Comparison of ENCODE assay signal across 8 cellular contexts in genomic region chr7:139635521-139636240, GRCh38.
DNase-seq lines count a peak whose midpoint lies in the region; ATAC-seq, FAIRE-seq and TF ChIP-seq lines count a peak whose summit lies in the region.

No MANE protein-coding gene starts in this region.

- FAIRE-seq in urothelium cell line (lab: Jason Lieb, UNC): no peak

- peaks cover 50% of the 10 kb centered on the region for H3K36me3 Mint-ChIP-seq in endodermal cell (ENCODE audit: low read depth)

- no peaks in the 10 kb centered on the region for H3K9me3 Mint-ChIP-seq in endodermal cell

- H3K4me3 Mint-ChIP-seq in endodermal cell: no peak overlapping the region

- peak overlapping the region; percentile 32 for H3K27ac Mint-ChIP-seq in endodermal cell

- H3K4me1 ChIP-seq in endodermal cell (ENCODE audit: control insufficient read depth, insufficient read depth, low read length) (no peaks in the 10 kb centered on the region), lower lobe of right lung (no peaks in the 10 kb centered on the region)

- H3K27me3 Mint-ChIP-seq in endodermal cell (ENCODE audit: insufficient read depth): no peaks in the 10 kb centered on the region

- peak; percentile 85 for DNase-seq in NB4 (ENCODE audit: low read depth)
- DNase-seq in activated CD8-positive, alpha-beta memory T cell treated with anti-CD3 and anti-CD28 coated beads, Interleukin-2, amount 50 U/mL, for 1 hour (ENCODE audit: extremely low read depth): peak; percentile 64
- DNase-seq in endodermal cell: no peak
- peak; percentile 32 for DNase-seq in stimulated activated CD8-positive, alpha-beta memory T cell treated with anti-CD3 and anti-CD28 coated beads, Interleukin-15, amount 100 ng/mL, for 1 hour (ENCODE audit: low read depth)
- DNase-seq in urothelium cell line (ENCODE audit: low spot score): no peak
- DNase-seq in lower lobe of right lung: no peak
- DNase-seq in cortex of kidney (lab: John Stamatoyannopoulos, UW): no peak

- TF ChIP-seq CTCF in NB4 (IDR thresholded peaks at IDR 0.05; ENCODE audit: low read depth, low read length): no peak
- no peak for TF ChIP-seq CTCF in endodermal cell (conservative IDR thresholded peaks at IDR 0.05)
- no peak for TF ChIP-seq CTCF in lower lobe of right lung (IDR thresholded peaks at IDR 0.05)

- H3K4me3 ChIP-seq in NB4 (ENCODE audit: low read depth, low read length): no peak overlapping the region
- H3K4me3 ChIP-seq in endodermal cell (ENCODE audit: low read length): no peak overlapping the region
- H3K4me3 ChIP-seq in lower lobe of right lung: no peak overlapping the region

- intact Hi-C loops in lower lobe of right lung (cut with DNase I): no loop called here

- H3K9me3 ChIP-seq in endodermal cell (ENCODE audit: control insufficient read depth, low read length): no peaks in the 10 kb centered on the region
- H3K9me3 ChIP-seq in lower lobe of right lung: no peaks in the 10 kb centered on the region

- TF ChIP-seq POLR2A in NB4 (IDR thresholded peaks at IDR 0.05; ENCODE audit: extremely low read depth, insufficient read length): no peak

- ATAC-seq in HG03460 (IDR thresholded peaks at IDR 0.05; ENCODE audit: unreplicated experiment) (no peak), lower lobe of right lung (no peak)

- peaks cover 2% of the 10 kb centered on the region for H3K4me1 Mint-ChIP-seq in endodermal cell

- H3K36me3 ChIP-seq in endodermal cell (ENCODE audit: control insufficient read depth, insufficient read depth, low read length) (peaks cover 61% of the 10 kb centered on the region), lower lobe of right lung (peaks cover 25% of the 10 kb centered on the region)

- peak overlapping the region; percentile 83 for H3K27ac ChIP-seq in endodermal cell (ENCODE audit: low read depth, low read length)
- H3K27ac ChIP-seq in lower lobe of right lung: no peak overlapping the region

- no peaks in the 10 kb centered on the region for H3K27me3 ChIP-seq in endodermal cell (ENCODE audit: control insufficient read depth, insufficient read depth, low read length, poor library complexity, severe bottlenecking)
- H3K27me3 ChIP-seq in lower lobe of right lung (ENCODE audit: low read depth): no peaks in the 10 kb centered on the region

- no peak overlapping the region for H3K9ac ChIP-seq in endodermal cell (ENCODE audit: extremely low read depth, low read length, poor library complexity, severe bottlenecking)

- WGBS in endodermal cell (ENCODE audit: insufficient coverage in 1 of 2, insufficient read length in 1 of 2), 2 experiments: 94% methylated on average over 17 to 25 of the region's 25 CpGs

Comparison
In these comparisons a context has a peak if more than half of its experiments do, and no peak if none do; other contexts are left out.
1. DNase-seq: peak in NB4 (single experiment), activated CD8-positive, alpha-beta memory T cell treated with anti-CD3 and anti-CD28 coated beads, Interleukin-2, amount 50 U/mL, for 1 hour (single experiment) and stimulated activated CD8-positive, alpha-beta memory T cell treated with anti-CD3 and anti-CD28 coated beads, Interleukin-15, amount 100 ng/mL, for 1 hour (single experiment); none in endodermal cell (single experiment), urothelium cell line (single experiment), lower lobe of right lung (single experiment) and cortex of kidney (single experiment).